In genomic region chr12:53624956-53625355, GRCh38 we compare ENCODE assay signal across 8 cellular contexts. TPM values are rescaled to one million over a fixed set of nuclear protein-coding genes. Genes with fewer than 3 reads are reported as not detected.
DNase-seq lines count a peak whose midpoint lies in the region; ATAC-seq and TF ChIP-seq lines count a peak whose summit lies in the region.

No MANE protein-coding gene starts in this region.

- whole genome bisulfite sequencing in spleen, 5 donors: 46 to 55% (median 49%) methylated on average over 4 of the region's 4 CpGs

- no peaks in the 10 kb centered on the region for H3K9me3 ChIP-seq in HEK293 (ENCODE audit: control insufficient read depth, insufficient read depth, low read depth, low read length)
- H3K9me3 ChIP-seq in spleen: no peaks in the 10 kb centered on the region

- CTCF ChIA-PET in HEK293 (lab: Yijun Ruan, JAX) (interaction anchor here (1.0 to 2.6 kb wide), 4 partner anchors 12 to 82 kb away, joined by 4 to 8 read pairs (median 6); partner anchors contain the start of gene ATP5MC2), activated B cell treated with CpG ODN at 0.5 μM for 24 hours (lab: Charles Lee) (interaction anchor here (1.5 to 2.1 kb wide), 2 partner anchors 51 kb away, joined by 6 to 7 read pairs; partner anchors contain the start of gene ATP5MC2)

- no peak for TF ChIP-seq POLR2A in spleen (IDR thresholded peaks at IDR 0.05)

- no peaks in the 10 kb centered on the region; a peak in 1 of 3 replicates for H3K36me3 ChIP-seq in HEK293 (ENCODE audit: control insufficient read depth in 2 of 2, insufficient read depth in 1 of 2, low read length in 2 of 2)
- H3K36me3 ChIP-seq in spleen: peaks cover 0 to 7% (median 0%) of the 10 kb centered on the region in 6 donors

- H3K27me3 ChIP-seq in spleen (replicated peaks in 1 of 7): no peaks in the 10 kb centered on the region

- H3K4me3 ChIP-seq in HEK293 (ENCODE audit: low read depth, low read length) (peak overlapping the region; percentile 83), spleen (peak overlapping the region; percentile 42 to 76 (median 54))

- peak overlapping the region; percentile 98 for H3K4me3 Mint-ChIP-seq in activated B cell treated with CpG ODN at 0.5 μM for 24 hours
- H3K4me3 Mint-ChIP-seq in glutamatergic neuron (ENCODE audit: unreplicated experiment): peak overlapping the region; percentile 100

- TF ChIP-seq CTCF in HEK293 (tag by site-specific recombination; IDR thresholded peaks at IDR 0.05): no peak
- TF ChIP-seq CTCF in activated B cell treated with CpG ODN at 0.5 μM for 24 hours (IDR thresholded peaks at IDR 0.05): no peak
- no peak for TF ChIP-seq CTCF in glutamatergic neuron (IDR thresholded peaks at IDR 0.05; ENCODE audit: partially characterized antibody, unreplicated experiment)
- TF ChIP-seq CTCF in spleen (IDR thresholded peaks at IDR 0.05 in 8 of 11, conservative IDR thresholded peaks at IDR 0.05 in 3 of 11): no peak

- H3K9me3 Mint-ChIP-seq in activated B cell treated with CpG ODN at 0.5 μM for 24 hours: no peaks in the 10 kb centered on the region
- peaks cover 6% of the 10 kb centered on the region for H3K9me3 Mint-ChIP-seq in glutamatergic neuron (ENCODE audit: unreplicated experiment)

- ATAC-seq in activated B cell treated with CpG ODN at 0.5 μM for 24 hours (ENCODE audit: low read depth): no peak
- ATAC-seq in GM21737 (IDR thresholded peaks at IDR 0.05; ENCODE audit: unreplicated experiment): no peak

- no peak for DNase-seq in activated B cell treated with CpG ODN at 0.5 μM for 24 hours
- no peak for DNase-seq in glutamatergic neuron
- no peak for DNase-seq in spleen
- no peak for DNase-seq in glomerular visceral epithelial cell (ENCODE audit: extremely low spot score)
- no peak for DNase-seq in NCI-H2107 treated with DMSO at 0.1 percent for 48 hours (lab: John Stamatoyannopoulos, UW; ENCODE audit: unreplicated experiment)
- no peak for DNase-seq in activated CD4-positive, CD25-positive, alpha-beta regulatory T cell (lab: John Stamatoyannopoulos, UW)

- intact Hi-C loops in activated B cell treated with CpG ODN at 0.5 μM for 24 hours (cut with micrococcal nuclease): no loop called here
- intact Hi-C loops in spleen (cut with DNase I; ENCODE audit: low total_unique reads): no loop called here

- H3K27ac ChIP-seq in HEK293 (ENCODE audit: extremely low read depth, low read depth, low read length) (peak overlapping the region; percentile 13), spleen (peak overlapping the region in 7 of 8 donors; percentile 87 to 97 (median 93))

- H3K27me3 Mint-ChIP-seq in activated B cell treated with CpG ODN at 0.5 μM for 24 hours (no peaks in the 10 kb centered on the region), glutamatergic neuron (ENCODE audit: unreplicated experiment) (peaks cover 9% of the 10 kb centered on the region)

- H3K4me1 ChIP-seq in HEK293 (ENCODE audit: control insufficient read depth, insufficient read depth, low read length) (peaks cover 13% of the 10 kb centered on the region; the same call in 1 of the 2 replicates), spleen (peaks cover 26 to 65% (median 47%) of the 10 kb centered on the region in 6 donors)

- POLR2A ChIA-PET in HEK293 (lab: Yijun Ruan, JAX) (interaction anchor here (1.0 to 1.9 kb wide), 2 partner anchors 12 to 51 kb away, joined by 3 to 11 read pairs; partner anchors contain the start of gene ATP5MC2), activated B cell treated with CpG ODN at 0.5 μM for 24 hours (lab: Charles Lee) (interaction anchor here (1.2 to 1.4 kb wide), 2 partner anchors 12 to 14 kb away, joined by 3 to 4 read pairs; no protein-coding TSS in a partner anchor)

- H3K27ac Mint-ChIP-seq in activated B cell treated with CpG ODN at 0.5 μM for 24 hours (peak overlapping the region; percentile 99), glutamatergic neuron (ENCODE audit: unreplicated experiment) (peak overlapping the region; percentile 93)

- H3K36me3 Mint-ChIP-seq in activated B cell treated with CpG ODN at 0.5 μM for 24 hours (ENCODE audit: low read depth): peaks cover 13% of the 10 kb centered on the region
- no peaks in the 10 kb centered on the region for H3K36me3 Mint-ChIP-seq in glutamatergic neuron (ENCODE audit: unreplicated experiment)

- H3K4me1 Mint-ChIP-seq in activated B cell treated with CpG ODN at 0.5 μM for 24 hours (peaks cover 46% of the 10 kb centered on the region), glutamatergic neuron (ENCODE audit: low read depth, unreplicated experiment) (peaks cover 20% of the 10 kb centered on the region)

TF ChIP-seq in HEK293, 187 proteins besides CTCF, POLR2A, EP300 and RAD21:
- TF ChIP-seq KLF1 (tag by site-specific recombination; IDR thresholded peaks at IDR 0.05) (no peak), ZNF140 (tag by site-specific recombination; IDR thresholded peaks at IDR 0.05) (no peak), ZNF148 (tag by site-specific recombination; IDR thresholded peaks at IDR 0.05; ENCODE audit: borderline replicate concordance) (no peak), ZBTB20 (tag by site-specific recombination; IDR thresholded peaks at IDR 0.05) (peak; percentile 8; the same call in 1 of the 2 replicates), ZNF138 (tag by site-specific recombination; IDR thresholded peaks at IDR 0.05; ENCODE audit: borderline replicate concordance) (no peak)
TF ChIP-seq in HEK293: peak in this region for 1.

RNA-seq across cellular contexts. Expression of gene ATF7, which starts 1.2 kb away (rescaled TPM):
- total RNA-seq in activated B cell treated with CpG ODN at 0.5 μM for 24 hours (29.5 and 36.8 TPM in 2 replicates), glutamatergic neuron (ENCODE audit: unreplicated experiment) (36.0 TPM), spleen (10 to 100 TPM; 30.0 to 52.8 (median 47.6) TPM)
- 10 to 100 TPM in 1 of 3 donors, 1 to 10 TPM in 2; 6.5 to 12.1 (median 8.5) TPM for polyA plus RNA-seq in spleen

RNA-seq across cellular contexts. Expression of gene ATP5MC2, which starts 50.9 kb away (rescaled TPM):
- total RNA-seq in activated B cell treated with CpG ODN at 0.5 μM for 24 hours: 330 and 354 TPM in 2 replicates
- total RNA-seq in glutamatergic neuron (ENCODE audit: unreplicated experiment): 283 TPM
- total RNA-seq in spleen: 100 to 1,000 TPM; 231 to 323 (median 282) TPM
- polyA plus RNA-seq in spleen: 100 to 1,000 TPM; 467 to 526 (median 515) TPM
